8 cellular contexts compared by ENCODE assay signal in the genomic region with DNA sequence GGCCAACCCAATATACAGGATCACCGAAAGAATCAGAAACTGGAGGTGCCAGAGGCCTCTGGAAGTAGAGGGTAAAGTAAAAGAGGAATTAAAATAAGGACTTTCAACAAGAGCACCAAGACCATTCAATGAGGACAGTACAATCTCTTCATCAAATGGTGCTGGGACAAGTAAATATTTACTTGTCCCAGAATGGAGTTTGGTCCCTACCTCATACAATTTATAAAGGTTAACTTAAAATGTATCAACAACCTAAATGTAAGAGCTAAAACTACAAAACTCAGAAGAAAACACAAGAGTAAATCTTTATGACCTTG.
"Had no signal": no experiment of that assay in that cellular context is flagged by ENCODE, and none has a peak within 500 bp of the region (broad histone marks: within the 10 kb centered on the region; RNA-seq: fewer than 3 reads in every experiment).

No MANE protein-coding gene starts in this region.

- H3K4me3 ChIP-seq: GM12878 had no signal

- ATAC-seq: GM12878 had no signal

- DNase-seq: GDM1, GF-D8 had no signal

- FAIRE-seq: G401.6, GM12878, GM12891, GM12892, GM18507, GM19239 had no signal
